ENCODE assay signal across 2 cellular contexts in the genomic region with DNA sequence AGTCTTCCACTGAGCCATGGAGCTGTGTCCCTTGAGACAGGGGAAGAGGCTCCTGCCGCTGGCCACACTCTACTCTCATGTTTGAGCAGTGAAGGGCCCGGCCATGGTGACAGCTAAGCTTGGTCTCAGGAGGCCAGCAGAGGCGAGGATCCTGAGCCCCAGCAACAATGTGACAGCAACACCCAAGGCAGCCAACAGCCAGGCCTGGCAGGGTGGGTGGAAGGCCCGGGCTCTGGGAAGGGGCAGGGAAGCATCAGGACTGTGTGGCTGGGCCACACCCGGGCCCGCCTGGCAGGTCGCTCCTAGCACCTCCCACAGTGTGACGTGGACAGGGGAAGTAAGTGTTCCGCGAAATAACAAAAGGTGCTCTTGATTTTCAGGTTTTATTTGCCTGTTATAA.
TF ChIP-seq lines count a peak whose summit lies in the region.

No MANE protein-coding gene starts in this region.

TF ChIP-seq in GM23338, 12 proteins besides CTCF, POLR2A, EP300 and RAD21:
- TF ChIP-seq POLR2AphosphoS5 (IDR thresholded peaks at IDR 0.05; ENCODE audit: low read depth) (no peak), JUNB (IDR thresholded peaks at IDR 0.05; ENCODE audit: unreplicated experiment) (no peak)

TF ChIP-seq in GM12878, 131 proteins besides CTCF, POLR2A, EP300 and RAD21:
- TF ChIP-seq, protein P1, sequence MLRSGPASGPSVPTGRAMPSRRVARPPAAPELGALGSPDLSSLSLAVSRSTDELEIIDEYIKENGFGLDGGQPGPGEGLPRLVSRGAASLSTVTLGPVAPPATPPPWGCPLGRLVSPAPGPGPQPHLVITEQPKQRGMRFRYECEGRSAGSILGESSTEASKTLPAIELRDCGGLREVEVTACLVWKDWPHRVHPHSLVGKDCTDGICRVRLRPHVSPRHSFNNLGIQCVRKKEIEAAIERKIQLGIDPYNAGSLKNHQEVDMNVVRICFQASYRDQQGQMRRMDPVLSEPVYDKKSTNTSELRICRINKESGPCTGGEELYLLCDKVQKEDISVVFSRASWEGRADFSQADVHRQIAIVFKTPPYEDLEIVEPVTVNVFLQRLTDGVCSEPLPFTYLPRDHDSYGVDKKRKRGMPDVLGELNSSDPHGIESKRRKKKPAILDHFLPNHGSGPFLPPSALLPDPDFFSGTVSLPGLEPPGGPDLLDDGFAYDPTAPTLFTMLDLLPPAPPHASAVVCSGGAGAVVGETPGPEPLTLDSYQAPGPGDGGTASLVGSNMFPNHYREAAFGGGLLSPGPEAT (IDR thresholded peaks at IDR 0.05; ENCODE audit: low read depth) = no peak
- TF ChIP-seq, protein P2, sequence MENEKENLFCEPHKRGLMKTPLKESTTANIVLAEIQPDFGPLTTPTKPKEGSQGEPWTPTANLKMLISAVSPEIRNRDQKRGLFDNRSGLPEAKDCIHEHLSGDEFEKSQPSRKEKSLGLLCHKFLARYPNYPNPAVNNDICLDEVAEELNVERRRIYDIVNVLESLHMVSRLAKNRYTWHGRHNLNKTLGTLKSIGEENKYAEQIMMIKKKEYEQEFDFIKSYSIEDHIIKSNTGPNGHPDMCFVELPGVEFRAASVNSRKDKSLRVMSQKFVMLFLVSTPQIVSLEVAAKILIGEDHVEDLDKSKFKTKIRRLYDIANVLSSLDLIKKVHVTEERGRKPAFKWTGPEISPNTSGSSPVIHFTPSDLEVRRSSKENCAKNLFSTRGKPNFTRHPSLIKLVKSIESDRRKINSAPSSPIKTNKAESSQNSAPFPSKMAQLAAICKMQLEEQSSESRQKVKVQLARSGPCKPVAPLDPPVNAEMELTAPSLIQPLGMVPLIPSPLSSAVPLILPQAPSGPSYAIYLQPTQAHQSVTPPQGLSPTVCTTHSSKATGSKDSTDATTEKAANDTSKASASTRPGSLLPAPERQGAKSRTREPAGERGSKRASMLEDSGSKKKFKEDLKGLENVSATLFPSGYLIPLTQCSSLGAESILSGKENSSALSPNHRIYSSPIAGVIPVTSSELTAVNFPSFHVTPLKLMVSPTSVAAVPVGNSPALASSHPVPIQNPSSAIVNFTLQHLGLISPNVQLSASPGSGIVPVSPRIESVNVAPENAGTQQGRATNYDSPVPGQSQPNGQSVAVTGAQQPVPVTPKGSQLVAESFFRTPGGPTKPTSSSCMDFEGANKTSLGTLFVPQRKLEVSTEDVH (IDR thresholded peaks at IDR 0.05; ENCODE audit: low read depth, partially characterized antibody) = no peak
- TF ChIP-seq SMAD5 (IDR thresholded peaks at IDR 0.05; ENCODE audit: low read depth) (no peak), SMAD1 (IDR thresholded peaks at IDR 0.05; ENCODE audit: low read depth, partially characterized antibody) (no peak), RB1 (IDR thresholded peaks at IDR 0.05; ENCODE audit: borderline replicate concordance) (no peak), NFXL1 (IDR thresholded peaks at IDR 0.05; ENCODE audit: borderline replicate concordance) (no peak), KAT2A (conservative IDR thresholded peaks at IDR 0.05; ENCODE audit: control insufficient read depth, low read depth, low read length) (no peak), MYB (IDR thresholded peaks at IDR 0.05; ENCODE audit: borderline replicate concordance, low read depth, low read length) (no peak), STAT1 (conservative IDR thresholded peaks at IDR 0.05) (no peak), BHLHE40 (IDR thresholded peaks at IDR 0.05; ENCODE audit: borderline replicate concordance in 1 of 2, low read depth in 2 of 2, low read length in 1 of 2) (no peak), YY1 (IDR thresholded peaks at IDR 0.05; ENCODE audit: low read depth, low read length) (no peak), SUPT20H (IDR thresholded peaks at IDR 0.05; ENCODE audit: borderline replicate concordance, control insufficient read depth, low read depth, low read length) (no peak)
- TF ChIP-seq, protein P3, sequence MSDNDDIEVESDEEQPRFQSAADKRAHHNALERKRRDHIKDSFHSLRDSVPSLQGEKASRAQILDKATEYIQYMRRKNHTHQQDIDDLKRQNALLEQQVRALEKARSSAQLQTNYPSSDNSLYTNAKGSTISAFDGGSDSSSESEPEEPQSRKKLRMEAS (IDR thresholded peaks at IDR 0.05; ENCODE audit: low read depth, low read length) = no peak
- TF ChIP-seq, protein P4, sequence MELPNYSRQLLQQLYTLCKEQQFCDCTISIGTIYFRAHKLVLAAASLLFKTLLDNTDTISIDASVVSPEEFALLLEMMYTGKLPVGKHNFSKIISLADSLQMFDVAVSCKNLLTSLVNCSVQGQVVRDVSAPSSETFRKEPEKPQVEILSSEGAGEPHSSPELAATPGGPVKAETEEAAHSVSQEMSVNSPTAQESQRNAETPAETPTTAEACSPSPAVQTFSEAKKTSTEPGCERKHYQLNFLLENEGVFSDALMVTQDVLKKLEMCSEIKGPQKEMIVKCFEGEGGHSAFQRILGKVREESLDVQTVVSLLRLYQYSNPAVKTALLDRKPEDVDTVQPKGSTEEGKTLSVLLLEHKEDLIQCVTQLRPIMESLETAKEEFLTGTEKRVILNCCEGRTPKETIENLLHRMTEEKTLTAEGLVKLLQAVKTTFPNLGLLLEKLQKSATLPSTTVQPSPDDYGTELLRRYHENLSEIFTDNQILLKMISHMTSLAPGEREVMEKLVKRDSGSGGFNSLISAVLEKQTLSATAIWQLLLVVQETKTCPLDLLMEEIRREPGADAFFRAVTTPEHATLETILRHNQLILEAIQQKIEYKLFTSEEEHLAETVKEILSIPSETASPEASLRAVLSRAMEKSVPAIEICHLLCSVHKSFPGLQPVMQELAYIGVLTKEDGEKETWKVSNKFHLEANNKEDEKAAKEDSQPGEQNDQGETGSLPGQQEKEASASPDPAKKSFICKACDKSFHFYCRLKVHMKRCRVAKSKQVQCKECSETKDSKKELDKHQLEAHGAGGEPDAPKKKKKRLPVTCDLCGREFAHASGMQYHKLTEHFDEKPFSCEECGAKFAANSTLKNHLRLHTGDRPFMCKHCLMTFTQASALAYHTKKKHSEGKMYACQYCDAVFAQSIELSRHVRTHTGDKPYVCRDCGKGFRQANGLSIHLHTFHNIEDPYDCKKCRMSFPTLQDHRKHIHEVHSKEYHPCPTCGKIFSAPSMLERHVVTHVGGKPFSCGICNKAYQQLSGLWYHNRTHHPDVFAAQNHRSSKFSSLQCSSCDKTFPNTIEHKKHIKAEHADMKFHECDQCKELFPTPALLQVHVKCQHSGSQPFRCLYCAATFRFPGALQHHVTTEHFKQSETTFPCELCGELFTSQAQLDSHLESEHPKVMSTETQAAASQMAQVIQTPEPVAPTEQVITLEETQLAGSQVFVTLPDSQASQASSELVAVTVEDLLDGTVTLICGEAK (IDR thresholded peaks at IDR 0.05; ENCODE audit: borderline replicate concordance) = no peak
- TF ChIP-seq, protein P5, sequence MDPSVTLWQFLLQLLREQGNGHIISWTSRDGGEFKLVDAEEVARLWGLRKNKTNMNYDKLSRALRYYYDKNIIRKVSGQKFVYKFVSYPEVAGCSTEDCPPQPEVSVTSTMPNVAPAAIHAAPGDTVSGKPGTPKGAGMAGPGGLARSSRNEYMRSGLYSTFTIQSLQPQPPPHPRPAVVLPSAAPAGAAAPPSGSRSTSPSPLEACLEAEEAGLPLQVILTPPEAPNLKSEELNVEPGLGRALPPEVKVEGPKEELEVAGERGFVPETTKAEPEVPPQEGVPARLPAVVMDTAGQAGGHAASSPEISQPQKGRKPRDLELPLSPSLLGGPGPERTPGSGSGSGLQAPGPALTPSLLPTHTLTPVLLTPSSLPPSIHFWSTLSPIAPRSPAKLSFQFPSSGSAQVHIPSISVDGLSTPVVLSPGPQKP (IDR thresholded peaks at IDR 0.05; ENCODE audit: low read depth, low read length) = no peak
